Comparison of ENCODE assay signal across 28 cellular contexts in the genomic region with DNA sequence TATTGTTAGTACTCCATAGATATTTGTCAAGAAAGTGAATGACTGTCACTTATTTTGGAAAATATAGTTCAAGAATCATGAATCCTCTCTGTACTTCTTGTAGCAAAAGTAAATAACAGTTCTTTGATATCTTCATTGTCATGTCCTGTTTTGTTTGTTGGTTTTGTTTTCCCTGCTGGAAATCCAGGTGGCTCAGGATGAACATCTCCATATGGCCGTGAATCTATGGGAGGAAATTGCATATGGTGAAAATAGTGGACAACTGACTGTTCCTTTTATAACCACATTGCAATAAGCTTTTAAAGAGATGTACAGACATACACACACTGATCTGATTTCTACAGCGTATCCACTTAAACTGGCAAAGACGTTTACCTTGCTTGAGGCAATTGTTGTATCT.
"Had no signal": no experiment of that assay in that cellular context is flagged by ENCODE, and none has a peak within 500 bp of the region (broad histone marks: within the 10 kb centered on the region; RNA-seq: fewer than 3 reads in every experiment).

No MANE protein-coding gene starts in this region.

- DNase-seq: Karpas-422, MM.1S, MV-4-11, NCI-H1092, NCI-H1105, NCI-H1417 treated with DMSO at 0.1 percent for 48 hours, NCI-H1436 treated with DMSO at 0.1 percent for 48 hours, NCI-H1694 treated with DMSO at 0.1 percent for 48 hours, NCI-H187 treated with DMSO at 0.1 percent for 48 hours, NCI-H2029, NCI-H2081, NCI-H2171 treated with DMSO at 0.1 percent for 48 hours, NCI-H2227 treated with DMSO at 0.1 percent for 48 hours, NCI-H345, NCI-H446, NCI-H510A treated with DMSO at 0.1 percent for 48 hours, NCI-H524 treated with DMSO at 0.1 percent for 48 hours, NCI-H526 treated with DMSO at 0.1 percent for 48 hours, NCI-H774, OCI-M1, PC-3, Peyer's patch, Right ventricle myocardium superior, RPMI8226, SHP77 treated with DMSO at 0.1 percent for 48 hours, SK-N-SH, SW 1271, T-helper 1 cell had no signal
